8 cellular contexts compared by ENCODE assay signal in the genomic region with DNA sequence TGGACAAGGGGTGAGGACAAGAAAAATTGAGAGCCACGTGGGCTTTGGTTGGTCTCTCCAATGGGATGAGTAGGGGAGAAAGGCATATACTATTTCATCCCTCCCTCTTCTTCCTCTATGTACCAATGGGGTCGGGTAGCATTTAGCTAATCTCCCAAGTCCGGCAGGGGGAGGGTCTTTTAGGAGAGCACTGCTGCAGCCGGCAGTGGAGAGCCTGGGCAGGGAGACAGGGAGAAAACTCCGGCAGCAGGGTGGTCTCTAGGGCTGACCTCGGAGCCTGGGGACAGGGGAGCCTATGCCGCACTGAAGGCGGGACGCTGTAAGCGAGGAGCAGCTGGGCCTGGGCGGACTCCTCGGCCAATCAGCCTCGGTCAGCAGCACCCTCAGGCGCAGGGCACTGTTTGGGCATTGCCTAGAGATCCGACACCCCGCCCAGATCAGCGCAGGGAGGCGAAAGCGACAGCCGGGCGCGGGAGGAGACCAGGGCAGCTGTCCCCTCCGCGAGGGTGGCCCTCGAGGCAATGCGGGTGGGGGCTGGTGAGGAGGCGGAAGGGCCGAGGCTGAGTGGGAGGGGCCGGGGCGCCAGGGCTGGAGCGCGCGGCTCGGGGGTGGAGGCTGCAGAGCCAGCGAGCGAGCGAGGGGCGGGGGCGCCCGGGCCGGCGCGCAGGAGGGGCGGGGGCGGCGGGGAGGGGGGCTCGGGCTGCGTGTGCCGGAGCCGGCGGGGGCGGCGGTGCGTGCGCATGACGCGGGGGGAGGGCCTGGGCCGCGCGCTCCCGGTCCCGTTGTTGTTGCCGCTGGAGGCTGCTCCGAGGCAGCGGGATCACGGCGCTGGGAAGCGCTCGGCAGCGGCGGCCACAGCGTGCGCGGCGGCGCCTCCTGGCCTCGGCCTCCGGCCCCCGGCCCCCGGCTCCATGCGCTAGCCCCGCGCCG. TPM values are rescaled to one million over a fixed set of nuclear protein-coding genes. Genes with fewer than 3 reads are reported as not detected.
DNase-seq lines count a peak whose midpoint lies in the region; ATAC-seq and TF ChIP-seq lines count a peak whose summit lies in the region.

TSS of gene AGAP3 (plus strand) at position 785 of the 930 bp plus-strand sequence. CDS start 267 bp downstream, outside the sequence.

- DNase-seq in GM12865 (ENCODE audit: low read depth) (peak; percentile 81), NCI-H1417 treated with DMSO at 0.1 percent for 48 hours (lab: John Stamatoyannopoulos, UW) (peak; percentile 63), T-helper 2 cell (peak; percentile 37 to 74 (median 43)), astrocyte of the hippocampus (ENCODE audit: low read depth, low spot score) (peak; percentile 88), right cardiac atrium (peak; percentile 90 to 96 (median 96)), prostate gland (ENCODE audit: low spot score) (peak; percentile 87)

- intact Hi-C loops in right cardiac atrium (cut with DNase I): loop anchor here in 1 of 4 donors (10.0 kb wide), 1 partner anchor 61 kb away; the partner anchor contains the start of genes ABCB8 and ATG9B
- intact Hi-C loops in prostate gland (cut with DNase I): loop anchor here (10.0 kb wide), 1 partner anchor 121 kb away; no protein-coding TSS in a partner anchor

- peak within 1 kb of the TSS; percentile 70 for H3K4me3 ChIP-seq in GM12865 (ENCODE audit: low read depth, low read length)
- H3K4me3 ChIP-seq in right cardiac atrium (ENCODE audit: low read length): peak within 1 kb of the TSS; percentile 57
- peak within 1 kb of the TSS; percentile 61 to 80 for H3K4me3 ChIP-seq in prostate gland

- H3K27me3 ChIP-seq in right cardiac atrium (ENCODE audit: control insufficient read depth, insufficient read depth): no peaks in the 10 kb centered on the region
- H3K27me3 ChIP-seq in prostate gland (replicated peaks; ENCODE audit: insufficient read depth): no peaks in the 10 kb centered on the region

- no peak for TF ChIP-seq CTCF in GM12865 (IDR thresholded peaks at IDR 0.05; ENCODE audit: insufficient read depth, low read depth, low read length, missing control alignments)
- TF ChIP-seq CTCF in prostate gland (IDR thresholded peaks at IDR 0.05): no peak

- H3K9me3 ChIP-seq in right cardiac atrium (ENCODE audit: control insufficient read depth, low read length) (no peaks in the 10 kb centered on the region), prostate gland (no peaks in the 10 kb centered on the region)

- H3K27ac ChIP-seq in right cardiac atrium (ENCODE audit: low read length) (peak within 1 kb of the TSS; percentile 61), prostate gland (peak within 1 kb of the TSS; percentile 83 to 90)

- 1% methylated on average over 83 of the region's 84 CpGs for WGBS in right cardiac atrium
- WGBS in prostate gland: 2% methylated on average over 32 of the region's 84 CpGs

- ATAC-seq in HG02571 (IDR thresholded peaks at IDR 0.05; ENCODE audit: unreplicated experiment) (peak; percentile 40), right cardiac atrium (peak; percentile 64 to 74), GM18873 (IDR thresholded peaks at IDR 0.05; ENCODE audit: low FRiP score, unreplicated experiment) (no peak)

- H3K36me3 ChIP-seq in prostate gland: no peaks in the 10 kb centered on the region

- H3K4me1 ChIP-seq in right cardiac atrium (ENCODE audit: control insufficient read depth, insufficient read depth, low read length) (peaks cover 16% of the 10 kb centered on the region), prostate gland (replicated peaks) (peaks cover 35% of the 10 kb centered on the region)

- peak; percentile 76 for TF ChIP-seq POLR2A in prostate gland (IDR thresholded peaks at IDR 0.05)

RNA-seq across cellular contexts. Expression of gene AGAP3, which starts in this region (rescaled TPM):
- total RNA-seq in right cardiac atrium (10 to 100 TPM; 58.3 to 78.8 (median 67.6) TPM), prostate gland (100 to 1,000 TPM in 1 of 2 donors, 10 to 100 TPM in 1; 80.3 to 112 TPM)
- polyA plus RNA-seq in right cardiac atrium: 61.4 TPM

Comparison
In these comparisons a context has a peak if more than half of its experiments do, and no peak if none do; other contexts are left out.
1. DNase-seq: peak in every context shown above with its lines; median percentile 96 in right cardiac atrium; 88 in astrocyte of the hippocampus; 87 in prostate gland; 81 in GM12865; 63 in NCI-H1417 treated with DMSO at 0.1 percent for 48 hours; 43 in T-helper 2 cell.